In the genomic region with DNA sequence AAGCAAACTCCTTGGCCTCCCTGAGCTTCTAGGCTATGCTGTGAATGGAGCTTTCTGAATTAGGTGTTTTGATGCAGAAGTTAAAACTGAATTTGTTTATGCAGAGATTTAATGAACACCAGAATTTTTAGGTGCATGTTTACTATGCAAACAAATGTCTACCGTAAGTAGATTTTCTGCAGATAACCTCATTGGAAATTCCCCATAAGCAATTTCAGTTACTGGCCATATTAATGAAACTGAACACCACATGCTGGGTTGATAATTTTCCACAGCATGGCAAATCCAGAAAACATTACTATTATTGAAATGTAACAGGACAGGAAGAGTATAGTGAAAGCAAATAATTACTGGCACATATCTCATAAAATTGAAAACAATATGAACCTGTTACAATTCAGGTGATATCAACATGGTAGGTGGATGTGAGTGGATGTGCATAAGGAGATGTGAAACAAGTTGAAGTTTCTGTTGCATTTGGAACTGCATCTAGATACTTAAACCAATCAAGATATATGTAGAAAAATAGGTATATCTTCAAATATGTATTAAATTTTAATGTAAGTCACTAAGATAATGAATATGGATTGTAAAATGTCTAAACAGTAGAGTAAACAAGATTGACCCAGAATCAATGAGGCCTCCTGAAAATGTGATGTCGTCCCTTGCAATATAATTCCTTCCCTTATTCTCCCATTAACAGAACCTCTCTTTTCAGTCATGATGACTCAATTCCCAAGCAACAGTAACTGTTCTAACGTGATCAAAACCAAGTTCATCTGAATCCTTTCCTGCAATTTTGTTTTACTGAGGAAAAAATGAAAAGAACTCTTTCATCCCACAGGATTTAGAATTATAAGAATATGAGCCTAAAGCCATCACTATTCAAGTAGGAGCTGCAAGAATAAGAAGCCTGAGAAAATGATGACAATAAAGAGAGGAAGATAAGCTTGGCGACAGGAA, we compare ENCODE assay signal across 34 cellular contexts. TPM values are rescaled to one million over a fixed set of nuclear protein-coding genes. Genes with fewer than 3 reads are reported as not detected.
DNase-seq lines count a peak whose midpoint lies in the region; ATAC-seq, FAIRE-seq and TF ChIP-seq lines count a peak whose summit lies in the region.
"Had no signal": no experiment of that assay in that cellular context is flagged by ENCODE, and none has a peak within 500 bp of the region (broad histone marks: within the 10 kb centered on the region; RNA-seq: fewer than 3 reads in every experiment).

No MANE protein-coding gene starts in this region.

- no peak overlapping the region for H3K14ac ChIP-seq in IMR-90 (replicated peaks; ENCODE audit: low read depth, low read length)

- H2AK9ac ChIP-seq in IMR-90 (replicated peaks; ENCODE audit: low read depth, low read length, poor library complexity) = no peak overlapping the region

- no peaks in the 10 kb centered on the region for H4K20me1 ChIP-seq in IMR-90 (ENCODE audit: insufficient read depth, low read length)
- H4K20me1 ChIP-seq in GM12878 (ENCODE audit: control insufficient read depth, insufficient read depth) = no peaks in the 10 kb centered on the region

- POLR2A ChIA-PET in IMR-90 (lab: Charles Lee; ENCODE audit: unreplicated experiment) = no interaction called here
- POLR2A ChIA-PET in GM12878 (lab: Charles Lee) = no interaction called here
- POLR2A ChIA-PET in A673 (lab: Charles Lee; ENCODE audit: low non-redundant PET) = interaction anchor here (0.7 kb wide), 1 partner anchor 355 kb away, joined by 3 read pairs; no protein-coding TSS in a partner anchor

- no CpG with 5 or more reads among the region's 4 CpGs for WGBS in IMR-90 (ENCODE audit: extremely low coverage in 2 of 2, insufficient read length in 1 of 2), 2 experiments
- WGBS in GM12878 (ENCODE audit: insufficient coverage, insufficient replicate concordance, low lambda C conversion rate, missing lambda C conversion rate) = 14% methylated on average over 4 of the region's 4 CpGs

- no peak for TF ChIP-seq EP300 in GM12878 (IDR thresholded peaks at IDR 0.05; ENCODE audit: borderline replicate concordance in 1 of 2, control insufficient read depth in 1 of 2, low read depth in 2 of 2, low read length in 2 of 2)

- TF ChIP-seq RAD21 in IMR-90 (IDR thresholded peaks at IDR 0.05; ENCODE audit: low read length) = no peak
- TF ChIP-seq RAD21 in GM12878 (IDR thresholded peaks at IDR 0.05; ENCODE audit: insufficient read depth, low read depth, low read length) = no peak

- H2AFZ ChIP-seq in IMR-90 (replicated peaks; ENCODE audit: low read length, poor library complexity) = no peak overlapping the region
- H2AFZ ChIP-seq in GM12878 (ENCODE audit: control insufficient read depth, low read depth, low read length) = no peak overlapping the region
- H2AFZ ChIP-seq: PC-9 had no signal

- no peaks in the 10 kb centered on the region for H3K79me2 ChIP-seq in GM12878 (ENCODE audit: control insufficient read depth, insufficient read depth, low read length)

- peak overlapping the region; percentile 76; the same call in 1 of the 2 replicates for H3K4me2 ChIP-seq in IMR-90 (ENCODE audit: low read depth, low read length)
- no peak overlapping the region for H3K4me2 ChIP-seq in GM12878 (ENCODE audit: control insufficient read depth, insufficient read depth)
- H3K4me2 ChIP-seq: PC-9 had no signal

- H3K27ac ChIP-seq in IMR-90 (ENCODE audit: insufficient read depth, low read length) (no peak overlapping the region), GM12878 (ENCODE audit: control insufficient read depth, insufficient read depth) (no peak overlapping the region), A673 (ENCODE audit: low read depth, low read length, poor library complexity, severe bottlenecking) (no peak overlapping the region)
- H3K27ac ChIP-seq: 22Rv1, adrenal gland, HL-60, PC-9, right lobe of liver, WERI-Rb-1 had no signal

- no peak overlapping the region for H4K91ac ChIP-seq in IMR-90 (ENCODE audit: insufficient read depth, low read depth, low read length)

- CTCF ChIA-PET in IMR-90 (lab: Yijun Ruan, JAX) (no interaction called here), GM12878 (lab: Yijun Ruan, JAX) (interaction anchor here (1.3 to 2.3 kb wide), 2 partner anchors 12 to 16 kb away, joined by 4 to 9 read pairs; no protein-coding TSS in a partner anchor), A673 (lab: Charles Lee) (no interaction called here)

- no peak for FAIRE-seq in GM12878 (lab: Jason Lieb, UNC)
- FAIRE-seq: D721Med had no signal

- H2BK5ac ChIP-seq in IMR-90 (ENCODE audit: low read depth, low read length, poor library complexity, severe bottlenecking) = no peak overlapping the region

- RAD21 ChIA-PET in GM12878 (lab: Charles Lee; ENCODE audit: unreplicated experiment) = no interaction called here

- DNase-seq in NCI-H146 treated with DMSO at 0.1 percent for 48 hours (lab: John Stamatoyannopoulos, UW; ENCODE audit: unreplicated experiment) (peak; percentile 9), NCI-H146 (lab: John Stamatoyannopoulos, UW) (no peak), IMR-90 (no peak), GM12878 (ENCODE audit: low read depth, low spot score) (no peak), SK-N-DZ (ENCODE audit: low spot score) (no peak), A673 (ENCODE audit: low spot score) (no peak), NCI-H1417 (lab: John Stamatoyannopoulos, UW) (no peak)
- no peak for DNase-seq in stimulated activated CD4-positive, alpha-beta T cell treated with anti-CD3 and anti-CD28 coated beads, Interleukin-4, amount 100 ng/mL, for 24 hours
- DNase-seq: activated naive CD4-positive, alpha-beta T cell treated with anti-CD3 and anti-CD28 coated beads for 36 hours; adrenal gland; CD4-positive, CD25-positive, alpha-beta regulatory T cell; effector CD8-positive, alpha-beta T cell; H9; Kasumi-1; kidney glomerular epithelial cell; MV-4-11; NCI-H1694 treated with DMSO at 0.1 percent for 48 hours; NCI-H524; nephron progenitor cell; NK-92 treated with Interleukin-12 subunit alpha and Interleukin-12 subunit beta, amount 100 ng/mL, for 24 hours; PC-9; right lobe of liver; Right ventricle myocardium superior; stimulated activated CD4-positive, alpha-beta T cell treated with anti-CD3 and anti-CD28 coated beads, Interleukin-4, amount 100 ng/mL, for 4 hours; SW 1271; T-helper 9 cell; upper lobe of left lung; WERI-Rb-1 had no signal

- H3K9me1 ChIP-seq in IMR-90 (ENCODE audit: insufficient read depth, low read length) = no peaks in the 10 kb centered on the region

- dilution Hi-C loops in IMR-90 (cut with HindIII; ENCODE audit: low sequenced_read_pairs, unreplicated experiment) = no loop called here

- no peak overlapping the region for H3K56ac ChIP-seq in IMR-90 (ENCODE audit: extremely low read depth, insufficient read depth, low read length)

- in situ Hi-C loops in IMR-90 (cut with MboI; ENCODE audit: low sequenced_read_pairs) = no loop called here
- in situ Hi-C loops in GM12878 (cut with MboI) = no loop called here

- peak overlapping the region; percentile 27; the same call in 1 of the 2 replicates for H3K18ac ChIP-seq in IMR-90 (ENCODE audit: low read depth, low read length)

- no peak overlapping the region for H3K23ac ChIP-seq in IMR-90 (ENCODE audit: low read depth, low read length)

- no peak overlapping the region for H4K5ac ChIP-seq in IMR-90 (ENCODE audit: low read depth, low read length)

- H3K9me3 ChIP-seq in IMR-90 (ENCODE audit: control insufficient read depth, insufficient read depth, low read length) (no peaks in the 10 kb centered on the region), GM12878 (replicated peaks; ENCODE audit: control insufficient read depth, insufficient read depth, low read length) (no peaks in the 10 kb centered on the region), A673 (ENCODE audit: low read depth, low read length, poor library complexity, severe bottlenecking) (no peaks in the 10 kb centered on the region)
- H3K9me3 ChIP-seq: adrenal gland, right lobe of liver, upper lobe of left lung had no signal

- no peak for ATAC-seq in IMR-90 (ENCODE audit: low read depth)
- ATAC-seq in GM12878 = peak; percentile 66
- ATAC-seq: stimulated activated memory B cell treated with anti-CD40 and anti-IgM and Interleukin-4, amounts not matched to agents 10 μg/mL and 1 μg/mL and 100 μg/mL, for 72 hours had no signal

- intact Hi-C loops in IMR-90 (cut with micrococcal nuclease) (loop anchor here (10.0 kb wide), 1 partner anchor 1305 kb away; no protein-coding TSS in a partner anchor), GM12878 (cut with micrococcal nuclease; ENCODE audit: unreplicated experiment) (no loop called here), A673 (cut with micrococcal nuclease; ENCODE audit: unreplicated experiment) (no loop called here)

- no peak overlapping the region for H3K4ac ChIP-seq in IMR-90 (ENCODE audit: low read depth, low read length)

- H3K9ac ChIP-seq in IMR-90 (ENCODE audit: low read depth, low read length) = no peak overlapping the region
- H3K9ac ChIP-seq in GM12878 (ENCODE audit: control insufficient read depth, insufficient read depth, low read length) = no peak overlapping the region

- SMC1A ChIA-PET in GM12878 (lab: Charles Lee; ENCODE audit: uncharacterized antibody, unreplicated experiment) = no interaction called here

- no peak overlapping the region for H2BK120ac ChIP-seq in IMR-90 (ENCODE audit: low read depth, low read length)

- BruUV-seq in IMR-90 (replicated peaks; lab: Mats Ljungman, UMichigan) = no TSS peak
- no TSS peak for BruUV-seq in GM12878 (replicated peaks; lab: Mats Ljungman, UMichigan)
- no TSS peak for BruUV-seq in A673 (replicated peaks; lab: Mats Ljungman, UMichigan)

- H2AK5ac ChIP-seq in IMR-90 (ENCODE audit: low read depth, low read length) = no peak overlapping the region

- no peaks in the 10 kb centered on the region for H3K79me1 ChIP-seq in IMR-90 (ENCODE audit: low read depth in 1 of 2, low read length in 2 of 2)

- H4K8ac ChIP-seq in IMR-90 (ENCODE audit: low read depth in 2 of 2, low read length in 2 of 2) = no peak overlapping the region

- H3K4me1 ChIP-seq in IMR-90 (ENCODE audit: control insufficient read depth, insufficient read depth, low read length) = no peaks in the 10 kb centered on the region; the same call in 1 of the 2 replicates
- H3K4me1 ChIP-seq in GM12878 (ENCODE audit: control insufficient read depth, insufficient read depth, low read length) = no peaks in the 10 kb centered on the region
- H3K4me1 ChIP-seq in A673 (ENCODE audit: insufficient read depth, low read length, poor library complexity, severe bottlenecking) = no peaks in the 10 kb centered on the region
- H3K4me1 ChIP-seq: right lobe of liver had no signal

- TF ChIP-seq CTCF in IMR-90 (conservative IDR thresholded peaks at IDR 0.05; ENCODE audit: low read depth, low read length) = no peak
- no peak for TF ChIP-seq CTCF in GM12878 (IDR thresholded peaks at IDR 0.05 in 2 of 3, conservative IDR thresholded peaks at IDR 0.05 in 1 of 3; ENCODE audit: control insufficient read depth in 2 of 3, extremely low read depth in 1 of 3, insufficient read depth in 1 of 3, low read depth in 3 of 3, low read length in 3 of 3)
- no peak for TF ChIP-seq CTCF in A673 (conservative IDR thresholded peaks at IDR 0.05; ENCODE audit: low read depth, low read length)

- H2BK20ac ChIP-seq in IMR-90 (ENCODE audit: low read depth, low read length) = no peak overlapping the region

- TF ChIP-seq POLR2A in IMR-90 (IDR thresholded peaks at IDR 0.05; ENCODE audit: low read depth, low read length) = no peak
- TF ChIP-seq POLR2A in GM12878 (IDR thresholded peaks at IDR 0.05; ENCODE audit: low read depth, low read length) = no peak

- H2BK15ac ChIP-seq in IMR-90 (ENCODE audit: low read depth, low read length) = no peak overlapping the region

- H3K36me3 ChIP-seq in IMR-90 (ENCODE audit: control insufficient read depth, insufficient read depth, low read length) = no peaks in the 10 kb centered on the region
- H3K36me3 ChIP-seq in GM12878 (ENCODE audit: control insufficient read depth in 2 of 2, insufficient read depth in 2 of 2, low read length in 1 of 2) = no peaks in the 10 kb centered on the region
- no peaks in the 10 kb centered on the region for H3K36me3 ChIP-seq in A673 (ENCODE audit: insufficient read depth, low read length, poor library complexity, severe bottlenecking)
- H3K36me3 ChIP-seq: adrenal gland, right lobe of liver, upper lobe of left lung had no signal

- H3K4me3 ChIP-seq in IMR-90 (ENCODE audit: insufficient read depth, low read depth, low read length) (no peak overlapping the region), GM12878 (no peak overlapping the region), A673 (ENCODE audit: low read depth, low read length, poor library complexity, severe bottlenecking) (no peak overlapping the region)
- H3K4me3 ChIP-seq: adrenal gland, lung, PC-9, right lobe of liver, upper lobe of left lung had no signal

- no peaks in the 10 kb centered on the region for H3K27me3 ChIP-seq in IMR-90 (ENCODE audit: control insufficient read depth, insufficient read depth, low read length)
- H3K27me3 ChIP-seq in GM12878 (replicated peaks in 1 of 2; ENCODE audit: control insufficient read depth in 2 of 2, insufficient read depth in 2 of 2, low read length in 1 of 2) = no peaks in the 10 kb centered on the region
- peaks cover 14% of the 10 kb centered on the region for H3K27me3 ChIP-seq in A673 (replicated peaks; ENCODE audit: insufficient read depth, low read depth, low read length, poor library complexity)
- H3K27me3 ChIP-seq: adrenal gland, right lobe of liver, upper lobe of left lung had no signal

RNA-seq across cellular contexts. Expression of gene PTCHD4, which starts 11.0 kb away (rescaled TPM):
- total RNA-seq in IMR-90 (2012; rRNA removed) (0.72 and 1.1 TPM in 2 replicates), GM12878 (2014; rRNA removed) (0.06 and 0.11 TPM in 2 replicates), GM12878 (2014; rRNA removed; fragmentation: Illumina TruSeq; extraction: Trizol) (0.09 TPM in 1 of 2 replicates, not detected in the other), GM12878 (2021) (0.05 TPM in 1 of 2 replicates, not detected in the other), A673 (2021) (0.17 TPM in 1 of 2 replicates, not detected in the other)
- polyA plus RNA-seq in IMR-90 (2012; rRNA removed) (0.36 and 0.53 TPM in 2 replicates), GM12878 (2011; rRNA removed) (0.10 and 0.19 TPM in 2 replicates), GM12878 (2014; fragmentation: Illumina TruSeq; extraction: Trizol) (0.07 TPM in 1 of 2 replicates, not detected in the other), GM12878 (2014; fragmentation: Nextera tagmentation; extraction: Ambion mirVana) (under 1 TPM; 0.02 to 0.10 TPM), GM12878 (2014; rRNA removed) (0.06 TPM in 1 of 2 replicates, not detected in the other), GM12878 (2016; fragmentation: Nextera tagmentation; extraction: Ambion mirVana) (under 1 TPM in 1 of 2 experiments, not detected in 1; 0.17 TPM)
- polyA plus RNA-seq in IMR-90 (2012; cell fraction: cytosol; rRNA removed) = 0.08 and 0.27 TPM in 2 replicates
- 0.14 and 0.46 TPM in 2 replicates for polyA plus RNA-seq in IMR-90 (2012; cell fraction: nucleus; rRNA removed; ENCODE audit: low replicate concordance)
- total RNA-seq in GM12878 (2013; cell fraction: nucleolus; rRNA removed) = 0.24 TPM in 1 of 2 replicates, not detected in the other
- polyA plus RNA-seq in GM12878 (2011; ENCODE audit: low read depth) = not detected
- 0.07 and 0.09 TPM in 2 replicates for polyA plus RNA-seq in GM12878 (2011; cell fraction: cytosol; rRNA removed)
- 0.15 and 0.18 TPM in 2 replicates for polyA plus RNA-seq in GM12878 (2011; cell fraction: nucleus; rRNA removed)
- not detected in 2 replicates for polyA plus RNA-seq in GM12878 (2012)
- polyA minus RNA-seq in GM12878 (2011; rRNA and poly(A)+ RNA removed) = 0.31 and 0.37 TPM in 2 replicates
- not detected in 2 replicates for polyA minus RNA-seq in GM12878 (2011; cell fraction: cytosol; rRNA and poly(A)+ RNA removed)
- 0.48 and 0.77 TPM in 2 replicates for polyA minus RNA-seq in GM12878 (2011; cell fraction: nucleus; rRNA and poly(A)+ RNA removed)
- polyA plus RNA-seq in SK-N-DZ (2014; cell fraction: cytosol; rRNA removed) = 0.30 and 0.38 TPM in 2 replicates
- polyA plus RNA-seq in SK-N-DZ (2014; cell fraction: nucleus; rRNA removed) = 0.27 TPM in 1 of 2 replicates, not detected in the other
- total RNA-seq: activated naive CD4-positive, alpha-beta T cell treated with anti-CD3 and anti-CD28 coated beads for 36 hours; activated T-helper 1 cell treated with anti-CD3 and anti-CD28 coated beads, Interleukin-12 subunit alpha, Interleukin-12 subunit beta, Interleukin-2, Interleukin-4 antibody, amounts not matched to agents 30 ng/mL and 10 ng/mL and 1 ng/mL, durations not matched to agents 14 hours and 24 hours and 36 hours; CD4-positive, CD25-positive, alpha-beta regulatory T cell had no signal
- polyA plus RNA-seq: CD4-positive, CD25-positive, alpha-beta regulatory T cell had no signal
